In the genomic region with DNA sequence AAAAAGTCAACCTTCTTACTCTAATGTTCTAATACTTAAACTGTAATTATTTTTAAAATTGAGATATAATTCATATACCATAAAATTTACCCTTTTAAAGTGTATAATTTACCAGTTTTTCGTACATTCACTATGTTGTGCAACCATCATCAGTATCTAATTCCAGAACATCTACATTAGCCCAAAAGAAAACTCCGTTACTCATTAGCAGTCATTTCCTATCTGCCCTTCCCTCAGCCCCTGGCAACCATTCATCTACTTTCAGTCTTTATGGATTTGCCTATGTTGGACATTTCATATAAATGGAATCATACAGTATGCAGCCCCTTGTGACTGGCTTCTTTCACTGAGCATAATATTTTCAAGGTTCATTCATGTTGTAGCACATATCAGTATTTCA, we compare ENCODE assay signal across 30 cellular contexts.
"Had no signal": no experiment of that assay in that cellular context is flagged by ENCODE, and none has a peak within 500 bp of the region (broad histone marks: within the 10 kb centered on the region; RNA-seq: fewer than 3 reads in every experiment).

No MANE protein-coding gene starts in this region.

- H3K9me3 Mint-ChIP-seq: effector memory CD8-positive, alpha-beta T cell; mesothelial cell of epicardium; stimulated activated memory B cell treated with anti-CD40 and anti-IgM and Interleukin-4, amounts not matched to agents 10 μg/mL and 1 μg/mL and 100 μg/mL, for 72 hours; stimulated activated naive CD8-positive, alpha-beta T cell treated with anti-CD3 and anti-CD28 coated beads, Interleukin-15, amount 100 ng/mL, for 72 hours had no signal

- H3K27ac ChIP-seq: breast epithelium, colonic mucosa, foreskin keratinocyte, parathyroid adenoma, psoas muscle, vagina had no signal

- H3K27ac Mint-ChIP-seq: activated CD4-positive, alpha-beta T cell treated with anti-CD3 and anti-CD28 coated beads for 36 hours; effector memory CD8-positive, alpha-beta T cell; mesothelial cell of epicardium; stimulated activated memory B cell treated with anti-CD40 and anti-IgM and Interleukin-4, amounts not matched to agents 10 μg/mL and 1 μg/mL and 100 μg/mL, for 72 hours; stimulated activated naive CD8-positive, alpha-beta T cell treated with anti-CD3 and anti-CD28 coated beads, Interleukin-15, amount 100 ng/mL, for 72 hours; type B pancreatic cell had no signal

- H3K4me1 ChIP-seq: colonic mucosa, parathyroid adenoma, psoas muscle had no signal

- ATAC-seq: activated CD4-positive, alpha-beta T cell treated with anti-CD3 and anti-CD28 coated beads for 36 hours; effector memory CD8-positive, alpha-beta T cell; foreskin keratinocyte; left cardiac atrium; left ventricle myocardium superior; naive thymus-derived CD4-positive, alpha-beta T cell; psoas muscle; stimulated activated memory B cell treated with anti-CD40 and anti-IgM and Interleukin-4, amounts not matched to agents 10 μg/mL and 1 μg/mL and 100 μg/mL, for 72 hours; stimulated activated naive CD8-positive, alpha-beta T cell treated with anti-CD3 and anti-CD28 coated beads, Interleukin-15, amount 100 ng/mL, for 72 hours had no signal

- H3K27me3 ChIP-seq: breast epithelium, colonic mucosa, foreskin keratinocyte, vagina had no signal

- H3K27me3 Mint-ChIP-seq: activated CD4-positive, alpha-beta T cell treated with anti-CD3 and anti-CD28 coated beads for 36 hours; effector memory CD8-positive, alpha-beta T cell; naive thymus-derived CD4-positive, alpha-beta T cell; stimulated activated memory B cell treated with anti-CD40 and anti-IgM and Interleukin-4, amounts not matched to agents 10 μg/mL and 1 μg/mL and 100 μg/mL, for 72 hours; stimulated activated naive CD8-positive, alpha-beta T cell treated with anti-CD3 and anti-CD28 coated beads, Interleukin-15, amount 100 ng/mL, for 72 hours; type B pancreatic cell had no signal

- H3K4me2 ChIP-seq: smooth muscle cell had no signal

- H3K4me3 ChIP-seq: breast epithelium, colonic mucosa, psoas muscle, smooth muscle cell, vagina had no signal

- H3K79me2 ChIP-seq: parathyroid adenoma had no signal

- DNase-seq: activated CD4-positive, alpha-beta T cell treated with anti-CD3 and anti-CD28 coated beads for 36 hours; activated CD4-positive, alpha-beta T cell treated with anti-CD3 and anti-CD28 coated beads, Interleukin-2, amount 50 U/mL, for 4 hours; activated CD4-positive, CD25-positive, alpha-beta regulatory T cell; activated effector memory CD4-positive, alpha-beta T cell treated with Interleukin-2 at 50 U/mL for 16 hours; activated naive CD4-positive, alpha-beta T cell treated with Interleukin-2 at 50 U/mL for 16 hours; activated T-cell treated with anti-CD3 and anti-CD28 coated beads for 4 hours; amygdala; cerebellar nuclear complex; colonic mucosa; effector memory CD8-positive, alpha-beta T cell; foreskin keratinocyte; left cardiac atrium; left ventricle myocardium superior; mammary epithelial cell; naive thymus-derived CD4-positive, alpha-beta T cell; occipital lobe; psoas muscle; stimulated activated CD4-positive, alpha-beta T cell treated with anti-CD3 and anti-CD28 coated beads, Interleukin-1b, Interleukin-23, amount 100 ng/mL, for 48 hours; stimulated activated CD4-positive, alpha-beta T cell treated with anti-CD3 and anti-CD28 coated beads, Interleukin-4, amount 100 ng/mL, for 4 hours; stimulated activated CD8-positive, alpha-beta memory T cell treated with anti-CD3 and anti-CD28 coated beads, Interleukin-4, amount 100 ng/mL, for 48 hours; stimulated activated naive CD8-positive, alpha-beta T cell treated with anti-CD3 and anti-CD28 coated beads, Interleukin-15, amount 100 ng/mL, for 72 hours; substantia nigra; T-helper 1 cell had no signal

- H3K4me3 Mint-ChIP-seq: activated CD4-positive, alpha-beta T cell treated with anti-CD3 and anti-CD28 coated beads for 36 hours; effector memory CD8-positive, alpha-beta T cell; mesothelial cell of epicardium; stimulated activated memory B cell treated with anti-CD40 and anti-IgM and Interleukin-4, amounts not matched to agents 10 μg/mL and 1 μg/mL and 100 μg/mL, for 72 hours; stimulated activated naive CD8-positive, alpha-beta T cell treated with anti-CD3 and anti-CD28 coated beads, Interleukin-15, amount 100 ng/mL, for 72 hours; type B pancreatic cell had no signal

- H3K9ac ChIP-seq: parathyroid adenoma had no signal

- H2AFZ ChIP-seq: parathyroid adenoma had no signal
